ENCODE assay signal across 8 cellular contexts in the genomic region with DNA sequence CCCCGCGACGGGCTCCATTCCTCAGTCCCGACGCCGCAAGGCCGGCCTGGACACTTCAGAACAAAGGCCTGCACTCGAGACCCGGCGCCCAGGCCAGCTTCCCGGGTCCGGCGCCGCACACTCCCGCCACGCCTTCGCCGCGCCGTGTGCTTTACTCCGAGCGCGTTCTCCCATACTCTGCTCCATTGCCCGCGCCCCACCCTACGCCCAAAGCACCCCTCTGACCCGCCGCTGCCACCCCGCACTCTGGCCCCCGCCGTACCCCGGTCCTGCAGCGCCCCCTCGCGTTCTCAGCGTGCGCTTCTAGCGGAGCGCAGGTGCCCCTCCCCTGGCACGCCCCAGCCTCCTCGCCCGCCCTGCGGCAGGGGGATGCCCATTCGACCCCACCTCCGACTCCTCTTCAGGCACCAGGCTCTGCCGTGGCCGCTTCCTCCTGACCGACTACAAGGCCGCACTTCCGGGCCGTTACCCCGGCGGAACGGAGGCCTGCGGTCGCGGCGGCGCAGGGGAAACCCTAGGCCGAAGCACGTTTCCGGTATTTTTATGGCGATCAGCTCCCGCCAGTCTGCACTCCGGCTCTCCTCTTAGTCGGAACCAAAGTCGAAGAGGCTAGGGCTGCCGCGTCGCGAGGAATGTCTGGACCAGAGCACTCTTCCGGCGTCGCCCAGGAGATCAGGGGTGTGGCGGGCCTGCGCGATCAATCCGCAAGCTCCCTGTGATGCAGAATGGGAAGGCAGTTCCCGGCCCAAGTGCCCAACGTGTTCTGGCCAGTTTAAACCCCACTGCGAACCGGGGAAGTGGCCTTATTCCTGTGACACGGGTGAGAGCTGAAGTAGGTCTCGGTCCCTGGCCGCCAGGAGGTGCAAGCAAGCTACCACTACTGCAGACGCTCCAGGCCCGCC. TPM values are rescaled to one million over a fixed set of nuclear protein-coding genes. Genes with fewer than 3 reads are reported as not detected.
A peak's percentile ranks its signal among the peaks of the same experiment; 100 is the strongest.
DNase-seq lines count a peak whose midpoint lies in the region; ATAC-seq and TF ChIP-seq lines count a peak whose summit lies in the region.

A gene (minus strand): TSS at position 456 of the 902 bp plus-strand sequence. CDS start 2,137 bp downstream, outside the sequence.

- ATAC-seq in GM18909 (IDR thresholded peaks at IDR 0.05; ENCODE audit: poor library complexity, unreplicated experiment) (peak; percentile 83), HG03175 (IDR thresholded peaks at IDR 0.05; ENCODE audit: unreplicated experiment) (peak; percentile 88), WTC11 (peak; percentile 75)

- H3K36me3 Mint-ChIP-seq in WTC11 (peaks cover 5% of the 10 kb centered on the region), immature natural killer cell (peaks cover 0 to 5% (median 4%) of the 10 kb centered on the region in 3 donors)

- H3K27me3 ChIP-seq in spleen (replicated peaks in 1 of 7), result no peaks in the 10 kb centered on the region

- peaks cover 3 to 29% (median 17%) of the 10 kb centered on the region in 6 donors for H3K36me3 ChIP-seq in spleen

- H3K9me3 ChIP-seq in spleen, result no peaks in the 10 kb centered on the region

- intact Hi-C loops in spleen (cut with DNase I; ENCODE audit: low total_unique reads), result no loop called here

- H3K27me3 Mint-ChIP-seq in WTC11 (ENCODE audit: low read depth), result no peaks in the 10 kb centered on the region
- H3K27me3 Mint-ChIP-seq in immature natural killer cell (ENCODE audit: low read depth in 3 of 3), result peaks cover 12 to 13% (median 12%) of the 10 kb centered on the region in 3 donors

- H3K4me1 ChIP-seq in spleen, result peaks cover 17 to 60% (median 46%) of the 10 kb centered on the region in 6 donors

- H3K4me3 ChIP-seq in AG09309 (ENCODE audit: control insufficient read depth, low read depth, low read length), result peak within 1 kb of the TSS; percentile 63
- H3K4me3 ChIP-seq in cardiac fibroblast (replicated peaks in 1 of 2; ENCODE audit: low read depth in 2 of 2, low read length in 2 of 2), result peak within 1 kb of the TSS; percentile 84 to 85
- H3K4me3 ChIP-seq in spleen, result peak within 1 kb of the TSS; percentile 71 to 88 (median 84)

- peak within 1 kb of the TSS; percentile 81 to 98 (median 96) for H3K27ac ChIP-seq in spleen

- H3K4me1 Mint-ChIP-seq in WTC11 (peaks cover 48% of the 10 kb centered on the region), immature natural killer cell (peaks cover 29 to 37% of the 10 kb centered on the region in 2 donors)

- WGBS in spleen, 5 donors, result 0 to 1% (median 1%) methylated on average over 68 to 87 of the region's 87 CpGs

- POLR2A ChIA-PET in WTC11 (lab: Charles Lee), result interaction anchor here (0.6 to 3.3 kb wide), 16 partner anchors 9 to 61 kb away, joined by 3 to 34 read pairs (median 6); a partner anchor contains a TSS

- TF ChIP-seq POLR2A in spleen (IDR thresholded peaks at IDR 0.05), result peak in 1 of 3 donors; percentile 60

- H3K4me3 Mint-ChIP-seq in WTC11 (peak within 1 kb of the TSS; percentile 97), immature natural killer cell (peak within 1 kb of the TSS; percentile 91 to 96 (median 91))

- H3K9me3 Mint-ChIP-seq in WTC11, result no peaks in the 10 kb centered on the region
- H3K9me3 Mint-ChIP-seq in immature natural killer cell, result no peaks in the 10 kb centered on the region

- H3K27ac Mint-ChIP-seq in WTC11 (peak within 1 kb of the TSS; percentile 99), immature natural killer cell (peak within 1 kb of the TSS; percentile 96 to 99 (median 97))

- TF ChIP-seq CTCF in AG09309 (IDR thresholded peaks at IDR 0.05; ENCODE audit: control insufficient read depth, insufficient read depth, low read depth, low read length, missing control alignments) (peak; percentile 75), WTC11 (IDR thresholded peaks at IDR 0.05) (peak; percentile 75), cardiac fibroblast (IDR thresholded peaks at IDR 0.05; ENCODE audit: low read depth, low read length) (peak; percentile 55), spleen (IDR thresholded peaks at IDR 0.05 in 8 of 11, conservative IDR thresholded peaks at IDR 0.05 in 3 of 11) (peak; percentile 67 to 96 (median 76))

- CTCF ChIA-PET in WTC11 (lab: Charles Lee), result interaction anchor here (0.6 to 6.5 kb wide), 33 partner anchors 9 to 498 kb away, joined by 3 to 60 read pairs (median 5); a partner anchor contains a TSS

- DNase-seq in AG09309 (ENCODE audit: low read depth) (peak; percentile 86), NCI-H2227 treated with DMSO at 0.1 percent for 48 hours (lab: John Stamatoyannopoulos, UW) (peak; percentile 100), WTC11 (ENCODE audit: low spot score) (peak; percentile 92), cardiac fibroblast (ENCODE audit: low read depth in 2 of 2) (peak; percentile 98), immature natural killer cell (peak; percentile 91 to 93 (median 93)), spleen (peak; percentile 97)

TF ChIP-seq in WTC11, 78 proteins besides CTCF, POLR2A, EP300 and RAD21 (continues in another document):
- TF ChIP-seq, protein P1, sequence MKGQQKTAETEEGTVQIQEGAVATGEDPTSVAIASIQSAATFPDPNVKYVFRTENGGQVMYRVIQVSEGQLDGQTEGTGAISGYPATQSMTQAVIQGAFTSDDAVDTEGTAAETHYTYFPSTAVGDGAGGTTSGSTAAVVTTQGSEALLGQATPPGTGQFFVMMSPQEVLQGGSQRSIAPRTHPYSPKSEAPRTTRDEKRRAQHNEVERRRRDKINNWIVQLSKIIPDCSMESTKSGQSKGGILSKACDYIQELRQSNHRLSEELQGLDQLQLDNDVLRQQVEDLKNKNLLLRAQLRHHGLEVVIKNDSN (CRISPR knock-in tag; IDR thresholded peaks at IDR 0.05), result peak; percentile 53; the same call in 1 of the 2 replicates
- TF ChIP-seq, protein P2, sequence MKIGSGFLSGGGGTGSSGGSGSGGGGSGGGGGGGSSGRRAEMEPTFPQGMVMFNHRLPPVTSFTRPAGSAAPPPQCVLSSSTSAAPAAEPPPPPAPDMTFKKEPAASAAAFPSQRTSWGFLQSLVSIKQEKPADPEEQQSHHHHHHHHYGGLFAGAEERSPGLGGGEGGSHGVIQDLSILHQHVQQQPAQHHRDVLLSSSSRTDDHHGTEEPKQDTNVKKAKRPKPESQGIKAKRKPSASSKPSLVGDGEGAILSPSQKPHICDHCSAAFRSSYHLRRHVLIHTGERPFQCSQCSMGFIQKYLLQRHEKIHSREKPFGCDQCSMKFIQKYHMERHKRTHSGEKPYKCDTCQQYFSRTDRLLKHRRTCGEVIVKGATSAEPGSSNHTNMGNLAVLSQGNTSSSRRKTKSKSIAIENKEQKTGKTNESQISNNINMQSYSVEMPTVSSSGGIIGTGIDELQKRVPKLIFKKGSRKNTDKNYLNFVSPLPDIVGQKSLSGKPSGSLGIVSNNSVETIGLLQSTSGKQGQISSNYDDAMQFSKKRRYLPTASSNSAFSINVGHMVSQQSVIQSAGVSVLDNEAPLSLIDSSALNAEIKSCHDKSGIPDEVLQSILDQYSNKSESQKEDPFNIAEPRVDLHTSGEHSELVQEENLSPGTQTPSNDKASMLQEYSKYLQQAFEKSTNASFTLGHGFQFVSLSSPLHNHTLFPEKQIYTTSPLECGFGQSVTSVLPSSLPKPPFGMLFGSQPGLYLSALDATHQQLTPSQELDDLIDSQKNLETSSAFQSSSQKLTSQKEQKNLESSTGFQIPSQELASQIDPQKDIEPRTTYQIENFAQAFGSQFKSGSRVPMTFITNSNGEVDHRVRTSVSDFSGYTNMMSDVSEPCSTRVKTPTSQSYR (CRISPR knock-in tag; IDR thresholded peaks at IDR 0.05), result peak; percentile 92
- peak; percentile 56; the same call in 1 of the 2 replicates for TF ChIP-seq ETV6 (CRISPR knock-in tag; IDR thresholded peaks at IDR 0.05)
- TF ChIP-seq, protein P3, sequence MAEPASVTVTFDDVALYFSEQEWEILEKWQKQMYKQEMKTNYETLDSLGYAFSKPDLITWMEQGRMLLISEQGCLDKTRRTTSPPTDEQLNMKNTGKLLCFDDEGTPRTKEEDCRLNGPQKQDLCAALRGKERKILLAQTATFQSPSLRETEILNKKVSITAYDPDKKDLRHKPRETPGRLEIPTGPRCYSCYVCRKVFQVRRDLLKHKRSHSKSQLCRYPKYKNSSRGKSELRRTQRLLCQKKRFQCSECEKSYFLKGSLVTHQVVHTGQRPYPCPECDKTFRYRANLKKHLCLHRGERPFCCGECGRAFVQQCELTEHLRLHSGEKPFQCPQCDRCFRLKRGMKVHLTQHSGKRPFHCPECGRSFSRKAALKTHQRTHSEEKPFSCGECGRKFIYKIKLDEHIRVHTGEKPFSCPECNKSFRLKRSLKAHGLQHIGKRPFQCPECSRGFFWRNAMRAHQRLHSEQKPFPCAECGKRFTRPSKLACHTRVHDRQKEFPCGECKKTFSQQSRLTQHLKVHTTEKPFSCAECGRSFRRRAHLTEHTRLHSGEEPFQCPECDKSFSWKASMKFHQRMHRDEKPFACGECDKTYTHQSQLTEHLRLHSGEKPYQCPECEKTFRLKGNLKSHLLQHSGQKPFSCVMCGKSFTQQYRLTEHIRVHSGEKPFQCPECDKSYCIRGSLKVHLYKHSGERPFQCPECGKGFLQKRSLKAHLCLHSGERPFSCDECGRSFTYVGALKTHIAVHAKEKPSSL (CRISPR knock-in tag; conservative IDR thresholded peaks at IDR 0.05), result no peak
- TF ChIP-seq, protein P4, sequence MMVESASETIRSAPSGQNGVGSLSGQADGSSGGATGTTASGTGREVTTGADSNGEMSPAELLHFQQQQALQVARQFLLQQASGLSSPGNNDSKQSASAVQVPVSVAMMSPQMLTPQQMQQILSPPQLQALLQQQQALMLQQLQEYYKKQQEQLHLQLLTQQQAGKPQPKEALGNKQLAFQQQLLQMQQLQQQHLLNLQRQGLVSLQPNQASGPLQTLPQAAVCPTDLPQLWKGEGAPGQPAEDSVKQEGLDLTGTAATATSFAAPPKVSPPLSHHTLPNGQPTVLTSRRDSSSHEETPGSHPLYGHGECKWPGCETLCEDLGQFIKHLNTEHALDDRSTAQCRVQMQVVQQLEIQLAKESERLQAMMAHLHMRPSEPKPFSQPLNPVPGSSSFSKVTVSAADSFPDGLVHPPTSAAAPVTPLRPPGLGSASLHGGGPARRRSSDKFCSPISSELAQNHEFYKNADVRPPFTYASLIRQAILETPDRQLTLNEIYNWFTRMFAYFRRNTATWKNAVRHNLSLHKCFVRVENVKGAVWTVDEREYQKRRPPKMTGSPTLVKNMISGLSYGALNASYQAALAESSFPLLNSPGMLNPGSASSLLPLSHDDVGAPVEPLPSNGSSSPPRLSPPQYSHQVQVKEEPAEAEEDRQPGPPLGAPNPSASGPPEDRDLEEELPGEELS (CRISPR knock-in tag; IDR thresholded peaks at IDR 0.05), result no peak; the same call in 1 of the 2 replicates
- TF ChIP-seq, protein P5, sequence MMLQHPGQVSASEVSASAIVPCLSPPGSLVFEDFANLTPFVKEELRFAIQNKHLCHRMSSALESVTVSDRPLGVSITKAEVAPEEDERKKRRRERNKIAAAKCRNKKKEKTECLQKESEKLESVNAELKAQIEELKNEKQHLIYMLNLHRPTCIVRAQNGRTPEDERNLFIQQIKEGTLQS (CRISPR knock-in tag; conservative IDR thresholded peaks at IDR 0.05), result peak; percentile 70
- TF ChIP-seq ZNF671 (CRISPR knock-in tag; IDR thresholded peaks at IDR 0.05), result no peak
- peak; percentile 79; the same call in 1 of the 2 replicates for TF ChIP-seq ZNF232 (CRISPR knock-in tag; IDR thresholded peaks at IDR 0.05)

RNA-seq across cellular contexts. Expression of the gene that starts here (rescaled TPM):
- total RNA-seq in WTC11 (2021) (17.0 to 19.7 TPM (median 18.0 TPM) in 3 replicates), spleen (10 to 100 TPM; 11.1 to 16.0 (median 13.0) TPM)
- polyA plus RNA-seq in immature natural killer cell (1 to 10 TPM; 2.8 to 7.2 (median 3.4) TPM), spleen (1 to 10 TPM; 4.0 to 8.8 (median 4.4) TPM)

Comparison
In these comparisons a context has a peak if more than half of its experiments do, and no peak if none do; other contexts are left out.
1. Peak in every context shown above with its lines: DNase-seq, ATAC-seq, H3K4me3 ChIP-seq and H3K27ac ChIP-seq.